17 cellular contexts compared by ENCODE assay signal in the genomic region with DNA sequence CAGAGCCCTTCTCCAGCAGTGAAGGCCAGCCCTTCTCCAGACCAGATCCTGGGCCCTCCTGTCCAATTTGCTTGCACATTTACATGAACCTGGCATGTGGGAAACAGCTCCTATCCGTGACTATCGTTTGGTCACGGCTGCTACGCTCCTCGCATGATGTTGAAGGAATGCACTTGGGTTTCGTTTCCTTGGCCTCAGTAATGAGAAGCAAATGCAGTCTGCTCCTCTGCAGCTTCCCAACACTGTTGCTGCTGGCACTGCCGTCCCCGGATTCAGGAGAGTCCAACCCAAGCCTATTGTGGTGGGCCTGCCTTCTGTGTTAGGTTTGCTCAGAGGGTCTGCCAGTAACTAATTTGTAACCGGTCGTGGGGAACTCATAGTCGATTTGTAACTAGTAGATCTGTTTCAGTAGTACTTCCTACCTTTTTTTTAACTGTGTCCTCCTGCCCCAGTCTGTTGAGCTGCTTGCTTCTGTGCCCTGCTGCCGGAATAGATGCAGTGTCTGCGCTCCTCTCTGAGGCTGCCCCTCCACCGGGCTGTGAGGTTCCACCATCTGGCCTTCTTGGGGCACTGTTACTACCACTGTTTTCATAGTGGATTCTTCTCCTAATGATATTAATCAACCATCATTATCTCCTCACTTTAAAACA. TPM values are rescaled to one million over a fixed set of nuclear protein-coding genes. Genes with fewer than 3 reads are reported as not detected.
DNase-seq lines count a peak whose midpoint lies in the region; ATAC-seq and TF ChIP-seq lines count a peak whose summit lies in the region.
"Had no signal": no experiment of that assay in that cellular context is flagged by ENCODE, and none has a peak within 500 bp of the region (broad histone marks: within the 10 kb centered on the region; RNA-seq: fewer than 3 reads in every experiment).

No MANE protein-coding gene starts in this region.

- no peak overlapping the region for H3K9ac ChIP-seq in neural progenitor cell

- peaks cover 58% of the 10 kb centered on the region for H3K4me1 Mint-ChIP-seq in CD8-positive, alpha-beta T cell (ENCODE audit: low read depth)
- peaks cover 37 to 49% of the 10 kb centered on the region in 2 donors for H3K4me1 Mint-ChIP-seq in effector memory CD8-positive, alpha-beta T cell (ENCODE audit: low read depth in 2 of 2)
- peaks cover 43% of the 10 kb centered on the region for H3K4me1 Mint-ChIP-seq in neural progenitor cell

- TF ChIP-seq CTCF in CD8-positive, alpha-beta T cell (IDR thresholded peaks at IDR 0.05), result no peak
- TF ChIP-seq CTCF in neural progenitor cell (IDR thresholded peaks at IDR 0.05) (no peak), adrenal gland (IDR thresholded peaks at IDR 0.05) (no peak)

- H3K36me3 Mint-ChIP-seq in CD8-positive, alpha-beta T cell, result peaks cover 4% of the 10 kb centered on the region
- peaks cover 9% of the 10 kb centered on the region for H3K36me3 Mint-ChIP-seq in effector memory CD8-positive, alpha-beta T cell (ENCODE audit: insufficient read depth)
- peaks cover 46% of the 10 kb centered on the region for H3K36me3 Mint-ChIP-seq in neural progenitor cell

- H3K4me3 ChIP-seq in CD8-positive, alpha-beta T cell (ENCODE audit: low read depth, low read length), result no peak overlapping the region
- H3K4me3 ChIP-seq in neural progenitor cell, result no peak overlapping the region
- no peak overlapping the region for H3K4me3 ChIP-seq in adrenal gland
- H3K4me3 ChIP-seq: right lobe of liver had no signal

- no peaks in the 10 kb centered on the region for H4K20me1 ChIP-seq in neural progenitor cell (ENCODE audit: low read depth)

- no peaks in the 10 kb centered on the region for H3K9me3 Mint-ChIP-seq in CD8-positive, alpha-beta T cell
- no peaks in the 10 kb centered on the region for H3K9me3 Mint-ChIP-seq in effector memory CD8-positive, alpha-beta T cell
- no peaks in the 10 kb centered on the region for H3K9me3 Mint-ChIP-seq in neural progenitor cell
- H3K9me3 Mint-ChIP-seq: activated naive CD4-positive, alpha-beta T cell treated with anti-CD3 and anti-CD28 coated beads, Interleukin-2, amount 50 U/mL, for 72 hours; naive thymus-derived CD4-positive, alpha-beta T cell; stimulated activated naive CD8-positive, alpha-beta T cell treated with anti-CD3 and anti-CD28 coated beads, Interleukin-15, amount 100 ng/mL, for 72 hours had no signal

- H3K9me3 ChIP-seq in CD8-positive, alpha-beta T cell (ENCODE audit: low read length), result no peaks in the 10 kb centered on the region
- H3K9me3 ChIP-seq in neural progenitor cell (ENCODE audit: low read depth) (no peaks in the 10 kb centered on the region), adrenal gland (replicated peaks in 1 of 3) (no peaks in the 10 kb centered on the region)
- H3K9me3 ChIP-seq: right lobe of liver had no signal

- no peak for DNase-seq in CD8-positive, alpha-beta T cell
- peak; percentile 27 for DNase-seq in NCI-H1694 (lab: John Stamatoyannopoulos, UW)
- DNase-seq in effector memory CD8-positive, alpha-beta T cell, result no peak
- no peak for DNase-seq in neural progenitor cell (ENCODE audit: low spot score)
- DNase-seq in NCI-H1092 treated with DMSO at 0.1 percent for 48 hours (lab: John Stamatoyannopoulos, UW), result no peak
- no peak for DNase-seq in T-helper 2 cell
- no peak for DNase-seq in stimulated activated naive CD8-positive, alpha-beta T cell treated with anti-CD3 and anti-CD28 coated beads, Interleukin-15, Interleukin-2, amounts not matched to agents 100 U/mL and 50 U/mL, for 24 hours
- no peak for DNase-seq in adrenal gland
- DNase-seq: activated CD8-positive, alpha-beta memory T cell treated with anti-CD3 and anti-CD28 coated beads, Interleukin-2, amount 50 U/mL, for 4 hours; COR-L47; kidney glomerular epithelial cell; naive thymus-derived CD4-positive, alpha-beta T cell; NCI-H446; right lobe of liver; stimulated activated naive CD8-positive, alpha-beta T cell treated with anti-CD3 and anti-CD28 coated beads, Interleukin-15, amount 100 ng/mL, for 72 hours had no signal

- no peaks in the 10 kb centered on the region for H3K79me2 ChIP-seq in neural progenitor cell (ENCODE audit: low read depth)

- peak overlapping the region; percentile 44 for H3K4me3 Mint-ChIP-seq in CD8-positive, alpha-beta T cell
- H3K4me3 Mint-ChIP-seq in effector memory CD8-positive, alpha-beta T cell, result no peak overlapping the region
- peak overlapping the region; percentile 27 for H3K4me3 Mint-ChIP-seq in neural progenitor cell
- H3K4me3 Mint-ChIP-seq: stimulated activated naive CD8-positive, alpha-beta T cell treated with anti-CD3 and anti-CD28 coated beads, Interleukin-15, amount 100 ng/mL, for 72 hours had no signal

- no peak for TF ChIP-seq POLR2A in adrenal gland (IDR thresholded peaks at IDR 0.05)

- H3F3A ChIP-seq in neural progenitor cell (ENCODE audit: low read depth), result no peaks in the 10 kb centered on the region

- H3K27ac ChIP-seq in CD8-positive, alpha-beta T cell (ENCODE audit: low read depth, low read length), result no peak overlapping the region
- no peak overlapping the region for H3K27ac ChIP-seq in neural progenitor cell
- H3K27ac ChIP-seq in adrenal gland, result no peak overlapping the region
- H3K27ac ChIP-seq: right lobe of liver had no signal

- peak overlapping the region; percentile 72 for H3K27ac Mint-ChIP-seq in CD8-positive, alpha-beta T cell
- H3K27ac Mint-ChIP-seq in effector memory CD8-positive, alpha-beta T cell, result peak overlapping the region; percentile 81 to 83
- peak overlapping the region; percentile 78 for H3K27ac Mint-ChIP-seq in neural progenitor cell
- H3K27ac Mint-ChIP-seq: activated naive CD4-positive, alpha-beta T cell treated with anti-CD3 and anti-CD28 coated beads, Interleukin-2, amount 50 U/mL, for 72 hours had no signal

- POLR2A ChIA-PET in CD8-positive, alpha-beta T cell (lab: Charles Lee), result interaction anchor here (1.1 kb wide), 2 partner anchors 18 to 19 kb away, joined by 3 to 4 read pairs; no protein-coding TSS in a partner anchor

- H3K4me1 ChIP-seq in CD8-positive, alpha-beta T cell (ENCODE audit: insufficient read depth, low read length), result peaks cover 44% of the 10 kb centered on the region
- H3K4me1 ChIP-seq in neural progenitor cell, result peaks cover 14% of the 10 kb centered on the region
- no peaks in the 10 kb centered on the region for H3K4me1 ChIP-seq in adrenal gland (replicated peaks in 1 of 2)
- H3K4me1 ChIP-seq: right lobe of liver had no signal

- no peak overlapping the region for H2AFZ ChIP-seq in neural progenitor cell (replicated peaks)

- no peaks in the 10 kb centered on the region for H3K27me3 ChIP-seq in CD8-positive, alpha-beta T cell (ENCODE audit: insufficient read depth, low read length)
- H3K27me3 ChIP-seq in neural progenitor cell (no peaks in the 10 kb centered on the region), adrenal gland (no peaks in the 10 kb centered on the region)
- H3K27me3 ChIP-seq: right lobe of liver had no signal

- ATAC-seq in CD8-positive, alpha-beta T cell, result no peak
- ATAC-seq in effector memory CD8-positive, alpha-beta T cell (replicated peaks), result no peak
- ATAC-seq in stimulated activated naive CD8-positive, alpha-beta T cell treated with anti-CD3 and anti-CD28 coated beads, Interleukin-15, Interleukin-2, amounts not matched to agents 100 U/mL and 50 U/mL, for 24 hours, result no peak
- ATAC-seq: activated naive CD4-positive, alpha-beta T cell treated with anti-CD3 and anti-CD28 coated beads, Interleukin-2, amount 50 U/mL, for 72 hours; Panc1 had no signal

- CTCF ChIA-PET in CD8-positive, alpha-beta T cell (lab: Charles Lee), result no interaction called here

- H3K4me2 ChIP-seq in neural progenitor cell, result no peak overlapping the region

- no peaks in the 10 kb centered on the region for H3K36me3 ChIP-seq in CD8-positive, alpha-beta T cell (ENCODE audit: insufficient read depth, low read length)
- H3K36me3 ChIP-seq in neural progenitor cell (no peaks in the 10 kb centered on the region), adrenal gland (replicated peaks in 1 of 2) (peaks cover 0 to 31% of the 10 kb centered on the region in 2 donors)

- no peaks in the 10 kb centered on the region for H3K27me3 Mint-ChIP-seq in CD8-positive, alpha-beta T cell (ENCODE audit: low read depth)
- H3K27me3 Mint-ChIP-seq in effector memory CD8-positive, alpha-beta T cell, result no peaks in the 10 kb centered on the region
- peaks cover 4% of the 10 kb centered on the region for H3K27me3 Mint-ChIP-seq in neural progenitor cell (ENCODE audit: insufficient read depth, low read depth)
- H3K27me3 Mint-ChIP-seq: stimulated activated naive CD8-positive, alpha-beta T cell treated with anti-CD3 and anti-CD28 coated beads, Interleukin-15, amount 100 ng/mL, for 72 hours had no signal

- intact Hi-C loops in CD8-positive, alpha-beta T cell (cut with DNase I, micrococcal nuclease), result no loop called here
- intact Hi-C loops in adrenal gland (cut with DNase I), result no loop called here

- 87 to 93% (median 92%) methylated on average over 12 to 14 of the region's 14 CpGs for WGBS in adrenal gland, 4 donors

RNA-seq across cellular contexts. Expression of gene WDSUB1, which starts 58.4 kb away (rescaled TPM):
- total RNA-seq in CD8-positive, alpha-beta T cell, result 1 to 10 TPM; 3.6 to 4.6 TPM
- 5.2 and 7.1 TPM in 2 replicates for total RNA-seq in neural progenitor cell (ENCODE audit: low replicate concordance)
- 10 to 100 TPM in 3 of 8 donors, 1 to 10 TPM in 5; 5.5 to 16.5 (median 9.3) TPM for total RNA-seq in adrenal gland
- polyA plus RNA-seq in adrenal gland, result 10 to 100 TPM in 2 of 3 donors, 1 to 10 TPM in 1; 8.9 to 13.0 (median 12.0) TPM

Comparison
In these comparisons a context has a peak if more than half of its experiments do, and no peak if none do; other contexts are left out.
1. H3K4me3 Mint-ChIP-seq: peak in CD8-positive, alpha-beta T cell (single experiment) and neural progenitor cell (single experiment); none in effector memory CD8-positive, alpha-beta T cell (0 of 2).
2. Peak in every context shown above with its lines, with median percentiles within 50 percentile points of each other: H3K27ac Mint-ChIP-seq.